24 cellular contexts compared by ENCODE assay signal in the genomic region with DNA sequence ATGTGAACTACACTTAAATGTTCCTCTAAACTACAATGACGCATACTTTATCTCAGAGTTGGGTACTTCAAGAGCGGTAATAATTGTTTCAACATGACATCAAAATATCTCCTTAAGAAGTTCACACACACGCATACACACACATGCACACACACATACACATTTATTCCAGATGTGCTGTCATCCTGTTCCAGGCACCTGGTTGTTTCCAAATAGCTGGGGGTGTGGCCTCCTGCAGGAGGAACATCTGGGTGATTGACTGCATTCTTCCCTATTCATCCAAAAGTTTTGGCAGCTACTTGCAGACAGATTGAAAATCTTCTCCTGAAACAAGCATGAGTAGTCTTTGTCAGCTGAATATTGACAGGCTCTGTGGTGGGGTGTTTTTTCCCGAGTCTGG.
"Had no signal": no experiment of that assay in that cellular context is flagged by ENCODE, and none has a peak within 500 bp of the region (broad histone marks: within the 10 kb centered on the region; RNA-seq: fewer than 3 reads in every experiment).

No MANE protein-coding gene starts in this region.

- H3K27ac ChIP-seq: adrenal gland, body of pancreas, breast epithelium, SJSA1 had no signal

- H3K4me1 ChIP-seq: adrenal gland, body of pancreas, breast epithelium, SJSA1 had no signal

- ATAC-seq: activated CD8-positive, alpha-beta T cell treated with anti-CD3 and anti-CD28 coated beads, Interleukin-2, amount 10 ng/mL, durations not matched to agents 7 days and 5 days; activated naive CD4-positive, alpha-beta T cell treated with anti-CD3 and anti-CD28 coated beads, Interleukin-2, amount 50 U/mL, for 72 hours; body of pancreas; Panc1 had no signal

- DNase-seq: activated CD4-positive, alpha-beta T cell treated with anti-CD3 and anti-CD28 coated beads, Interleukin-2, amount 10 ng/mL, durations not matched to agents 24 days and 14 days; activated CD4-positive, alpha-beta T cell treated with anti-CD3 and anti-CD28 coated beads, Interleukin-2, amount 50 U/mL, for 4 hours; activated CD8-positive, alpha-beta T cell treated with anti-CD3 and anti-CD28 coated beads, Interleukin-2, amount 10 ng/mL, durations not matched to agents 7 days and 5 days; activated gamma-delta T cell treated with Interleukin-2 at 50 U/mL for 16 hours; activated naive CD4-positive, alpha-beta T cell treated with anti-CD3 and anti-CD28 coated beads for 36 hours; activated T-cell treated with anti-CD3 and anti-CD28 coated beads, Interleukin-2, amount 50 U/mL, for 24 hours; adrenal gland; body of pancreas; central memory CD4-positive, alpha-beta T cell; Karpas-422; NCI-H1105; NCI-H1417 treated with DMSO at 0.1 percent for 48 hours; NCI-H187 treated with DMSO at 0.1 percent for 48 hours; NCI-H2081 treated with DMSO at 0.1 percent for 48 hours; NCI-H226; NCI-H446 treated with DMSO at 0.1 percent for 48 hours; NCI-H524; NCI-H69; SHP77; SK-N-SH had no signal

- H3K27me3 ChIP-seq: adrenal gland, body of pancreas, breast epithelium had no signal

- H3K4me3 ChIP-seq: adrenal gland, body of pancreas, breast epithelium, SJSA1 had no signal
